ENCODE assay signal across 10 cellular contexts in the genomic region with DNA sequence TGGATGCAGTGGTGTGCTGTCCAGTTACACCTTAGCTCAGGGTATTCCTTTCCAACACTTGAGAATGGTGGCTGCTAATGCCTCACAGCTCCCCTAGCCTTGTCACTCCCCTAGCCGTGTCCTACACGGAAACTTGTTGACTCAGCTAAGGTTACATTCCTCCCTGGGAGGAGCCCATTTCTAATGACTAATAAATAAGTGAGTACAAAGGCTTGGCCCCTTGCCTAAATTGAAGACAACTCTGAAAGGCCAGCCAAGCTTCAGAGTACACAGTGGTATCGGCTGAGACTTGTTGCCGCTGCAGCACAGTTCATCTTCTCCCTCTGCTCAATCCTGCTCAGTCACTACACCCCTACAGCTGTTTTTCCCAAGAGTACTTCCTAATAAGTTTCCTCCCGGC. TPM values are rescaled to one million over a fixed set of nuclear protein-coding genes. Genes with fewer than 3 reads are reported as not detected.
DNase-seq lines count a peak whose midpoint lies in the region; ATAC-seq and TF ChIP-seq lines count a peak whose summit lies in the region.
"Had no signal": no experiment of that assay in that cellular context is flagged by ENCODE, and none has a peak within 500 bp of the region (broad histone marks: within the 10 kb centered on the region; RNA-seq: fewer than 3 reads in every experiment).

No MANE protein-coding gene starts in this region.

- H3K4me3 Mint-ChIP-seq in nephron, result peak overlapping the region in 1 of 3 experiments; percentile 13
- H3K4me3 Mint-ChIP-seq: stimulated activated naive CD8-positive, alpha-beta T cell treated with anti-CD3 and anti-CD28 coated beads, Interleukin-15, Interleukin-2, amounts not matched to agents 100 ng/mL and 50 ng/mL, for 24 hours had no signal

- H3K27ac Mint-ChIP-seq in nephron, result peak overlapping the region; percentile 91 to 97 (median 93)
- H3K27ac Mint-ChIP-seq: stimulated activated naive CD8-positive, alpha-beta T cell treated with anti-CD3 and anti-CD28 coated beads, Interleukin-15, Interleukin-2, amounts not matched to agents 100 ng/mL and 50 ng/mL, for 24 hours had no signal

- no peak for ATAC-seq in GM19035 (IDR thresholded peaks at IDR 0.05; ENCODE audit: unreplicated experiment)
- ATAC-seq: Panc1 had no signal

- H3K27ac ChIP-seq in epithelial cell of prostate (peak overlapping the region; percentile 92), dorsolateral prefrontal cortex (no peak overlapping the region)

- H3K4me3 ChIP-seq in dorsolateral prefrontal cortex, result no peak overlapping the region

- TF ChIP-seq CTCF in nephron (IDR thresholded peaks at IDR 0.05; ENCODE audit: unreplicated experiment in 3 of 3), result no peak
- TF ChIP-seq CTCF in dorsolateral prefrontal cortex (IDR thresholded peaks at IDR 0.05 in 54 of 56, conservative IDR thresholded peaks at IDR 0.05 in 2 of 56; ENCODE audit: low read depth in 1 of 56, partially characterized antibody in 56 of 56), result no peak

- H3K27me3 Mint-ChIP-seq in nephron (ENCODE audit: low read depth), result no peaks in the 10 kb centered on the region
- H3K27me3 Mint-ChIP-seq: stimulated activated naive CD8-positive, alpha-beta T cell treated with anti-CD3 and anti-CD28 coated beads, Interleukin-15, Interleukin-2, amounts not matched to agents 100 ng/mL and 50 ng/mL, for 24 hours had no signal

- H3K9me3 Mint-ChIP-seq in nephron, result no peaks in the 10 kb centered on the region
- H3K9me3 Mint-ChIP-seq: stimulated activated naive CD8-positive, alpha-beta T cell treated with anti-CD3 and anti-CD28 coated beads, Interleukin-15, Interleukin-2, amounts not matched to agents 100 ng/mL and 50 ng/mL, for 24 hours had no signal

- H3K27me3 ChIP-seq in dorsolateral prefrontal cortex, result no peaks in the 10 kb centered on the region

- in situ Hi-C loops in Caki2 (cut with HindIII; ENCODE audit: low pct_unique_long_range_greater_than_20kb, low sequenced_read_pairs), result no loop called here

- peaks cover 7% of the 10 kb centered on the region for H3K4me1 Mint-ChIP-seq in nephron

- DNase-seq in Caki2 (ENCODE audit: low read depth) (peak; percentile 58), NCI-H2196 treated with DMSO at 0.1 percent for 48 hours (lab: John Stamatoyannopoulos, UW; ENCODE audit: unreplicated experiment) (peak; percentile 50), epithelial cell of prostate (ENCODE audit: low read depth, low spot score) (peak; percentile 96), GOT3 (lab: John Stamatoyannopoulos, UW) (no peak), dorsolateral prefrontal cortex (no peak)
- DNase-seq in activated CD8-positive, alpha-beta memory T cell treated with anti-CD3 and anti-CD28 coated beads, Interleukin-2, amount 50 U/mL, for 48 hours, result no peak

- peaks cover 58% of the 10 kb centered on the region for H3K36me3 Mint-ChIP-seq in nephron (ENCODE audit: low read depth)

- intact Hi-C loops in dorsolateral prefrontal cortex (cut with DNase I), result no loop called here

RNA-seq across cellular contexts. Expression of a gene that starts 21.2 kb away (rescaled TPM):
- total RNA-seq in Caki2 (2014; rRNA removed; shearing (Covaris generic); ENCODE audit: low replicate concordance), result not detected in 2 replicates
- total RNA-seq in dorsolateral prefrontal cortex, result under 1 TPM in 17 of 120 experiments, not detected in 103; 0.25 to 0.55 (median 0.37) TPM

Comparison
In these comparisons a context has a peak if more than half of its experiments do, and no peak if none do; other contexts are left out.
1. DNase-seq: peak in Caki2 (single experiment), NCI-H2196 treated with DMSO at 0.1 percent for 48 hours (single experiment) and epithelial cell of prostate (single experiment); none in GOT3 (single experiment), activated CD8-positive, alpha-beta memory T cell treated with anti-CD3 and anti-CD28 coated beads, Interleukin-2, amount 50 U/mL, for 48 hours (single experiment) and dorsolateral prefrontal cortex (0 of 10).